ENCODE assay signal across 8 cellular contexts in the genomic region with DNA sequence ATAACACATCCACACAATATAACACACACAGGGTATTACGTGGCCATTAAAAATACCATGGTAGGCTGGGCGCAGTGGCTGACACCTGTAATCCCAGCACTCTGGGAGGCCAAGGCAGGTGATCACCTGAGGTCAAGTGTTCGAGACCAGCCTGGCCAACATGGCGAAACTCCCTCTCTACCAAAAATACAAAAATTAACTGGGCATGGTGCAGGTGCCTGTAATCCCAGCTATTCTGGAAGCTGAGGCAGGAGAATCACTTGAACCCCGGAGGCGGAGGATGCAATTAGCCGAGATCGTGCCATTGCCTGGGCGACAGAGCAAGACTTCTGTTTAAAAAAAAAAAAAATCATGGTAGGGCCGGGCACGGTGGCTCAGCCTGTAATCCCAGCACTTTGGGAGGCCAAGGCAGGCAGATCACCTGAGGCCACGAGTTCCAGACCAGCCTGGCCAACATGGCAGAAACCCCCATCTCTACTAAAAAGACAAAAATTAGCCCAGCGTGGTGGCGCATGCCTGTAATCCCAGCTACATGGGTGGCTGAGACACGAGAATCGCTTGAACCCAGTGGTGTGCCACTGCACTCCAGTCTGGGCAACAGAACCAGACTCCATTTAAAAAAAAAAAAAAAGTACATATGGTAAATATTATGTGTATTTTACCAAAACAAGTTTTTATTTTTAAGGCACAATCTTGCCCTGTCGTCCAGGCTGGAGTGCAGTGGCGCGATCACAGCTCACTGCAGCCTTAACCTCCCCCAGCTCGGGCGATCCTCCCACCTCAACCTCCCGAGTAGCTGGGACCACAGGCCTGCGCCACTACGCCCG. TPM values are rescaled to one million over a fixed set of nuclear protein-coding genes. Genes with fewer than 3 reads are reported as not detected.
DNase-seq lines count a peak whose midpoint lies in the region; ATAC-seq, FAIRE-seq and TF ChIP-seq lines count a peak whose summit lies in the region.

No MANE protein-coding gene starts in this region.

- no peak overlapping the region for H3T11ph ChIP-seq in H9 (ENCODE audit: low read length)

- H3K4me3 ChIP-seq in hepatocyte (peak overlapping the region; percentile 57), small intestine (ENCODE audit: low read depth in 1 of 2, low read length in 2 of 2) (peak overlapping the region; percentile 36 to 56)

- H3K23ac ChIP-seq in H9 (ENCODE audit: insufficient read length, low read depth, low read length), result no peak overlapping the region

- H3K9me3 ChIP-seq in H9 (ENCODE audit: control insufficient read depth, low read depth, low read length) (no peaks in the 10 kb centered on the region), hepatocyte (ENCODE audit: low read depth) (no peaks in the 10 kb centered on the region), small intestine (ENCODE audit: control insufficient read depth, low read depth) (no peaks in the 10 kb centered on the region)

- TF ChIP-seq CTCF in H9 (conservative IDR thresholded peaks at IDR 0.05), result no peak
- TF ChIP-seq CTCF in activated CD8-positive, alpha-beta T cell treated with anti-CD3 and anti-CD28 coated beads for 36 hours (IDR thresholded peaks at IDR 0.05), result no peak
- TF ChIP-seq CTCF in hepatocyte (IDR thresholded peaks at IDR 0.05; ENCODE audit: poor library complexity), result no peak

- no peak for DNase-seq in H9
- no peak for DNase-seq in activated CD8-positive, alpha-beta T cell treated with anti-CD3 and anti-CD28 coated beads for 36 hours
- no peak for DNase-seq in hepatocyte (ENCODE audit: low spot score)
- no peak for DNase-seq in small intestine
- no peak for DNase-seq in islet precursor cell
- DNase-seq in NCI-H1092 (lab: John Stamatoyannopoulos, UW), result no peak
- DNase-seq in amniotic stem cell (lab: John Stamatoyannopoulos, UW), result no peak

- no peak overlapping the region for H3K18ac ChIP-seq in H9 (ENCODE audit: insufficient read length, low read depth, low read length)

- H4K91ac ChIP-seq in H9 (ENCODE audit: insufficient read length, low read depth, low read length), result no peak overlapping the region

- H3K4ac ChIP-seq in H9 (ENCODE audit: low read depth, low read length), result no peak overlapping the region

- no peaks in the 10 kb centered on the region for H3K27me3 ChIP-seq in H9 (ENCODE audit: insufficient read depth, low read length)
- H3K27me3 ChIP-seq in hepatocyte, result no peaks in the 10 kb centered on the region
- H3K27me3 ChIP-seq in small intestine (ENCODE audit: control insufficient read depth in 2 of 2, insufficient read depth in 2 of 2, low read length in 2 of 2), result no peaks in the 10 kb centered on the region

- no peak overlapping the region for H3K14ac ChIP-seq in H9 (ENCODE audit: insufficient read depth, low read length)

- H2AK5ac ChIP-seq in H9 (ENCODE audit: insufficient read length, low read length), result no peak overlapping the region

- H2AFZ ChIP-seq in H9 (ENCODE audit: low read length), result no peak overlapping the region
- H2AFZ ChIP-seq in hepatocyte, result peak overlapping the region; percentile 97

- H3K79me1 ChIP-seq in H9 (ENCODE audit: insufficient read depth, low read depth, low read length, poor library complexity, severe bottlenecking), result no peaks in the 10 kb centered on the region

- H4K20me1 ChIP-seq in H9 (ENCODE audit: control insufficient read depth, insufficient read depth, insufficient read length) (no peaks in the 10 kb centered on the region), hepatocyte (ENCODE audit: insufficient read depth, poor library complexity, severe bottlenecking) (no peaks in the 10 kb centered on the region)

- no peak overlapping the region for H2BK120ac ChIP-seq in H9 (ENCODE audit: low read depth, low read length, poor library complexity, severe bottlenecking)

- peak overlapping the region; percentile 72 for H3K4me2 ChIP-seq in H9 (ENCODE audit: insufficient read depth, insufficient read length, low read length)
- H3K4me2 ChIP-seq in hepatocyte, result peak overlapping the region; percentile 89

- intact Hi-C loops in activated CD8-positive, alpha-beta T cell treated with anti-CD3 and anti-CD28 coated beads for 36 hours (cut with micrococcal nuclease), result loop anchor here (5.0 to 10.0 kb wide), 2 partner anchors 35 to 498 kb away; a partner anchor contains a TSS

- no peak overlapping the region for H2BK15ac ChIP-seq in H9 (ENCODE audit: low read depth, low read length)

- peak overlapping the region in 2 of 3 experiments; percentile 96 to 98; a peak in 5 of 7 replicates for H3K27ac Mint-ChIP-seq in H9
- peak overlapping the region; percentile 89 for H3K27ac Mint-ChIP-seq in activated CD8-positive, alpha-beta T cell treated with anti-CD3 and anti-CD28 coated beads for 36 hours

- H3K79me2 ChIP-seq in H9 (ENCODE audit: insufficient read depth, low read length) (no peaks in the 10 kb centered on the region), hepatocyte (no peaks in the 10 kb centered on the region)

- H3K4me3 Mint-ChIP-seq in H9, result peak overlapping the region; percentile 85 to 88
- peak overlapping the region; percentile 91 for H3K4me3 Mint-ChIP-seq in activated CD8-positive, alpha-beta T cell treated with anti-CD3 and anti-CD28 coated beads for 36 hours

- no peak for ATAC-seq in activated CD8-positive, alpha-beta T cell treated with anti-CD3 and anti-CD28 coated beads for 36 hours
- no peak for ATAC-seq in GM18502 (IDR thresholded peaks at IDR 0.05; ENCODE audit: poor library complexity, unreplicated experiment)

- peaks cover 12% of the 10 kb centered on the region for H3K4me1 ChIP-seq in H9 (ENCODE audit: insufficient read depth, low read length)
- H3K4me1 ChIP-seq in hepatocyte (ENCODE audit: insufficient read depth), result peaks cover 13% of the 10 kb centered on the region
- peaks cover 0 to 5% of the 10 kb centered on the region in 2 donors for H3K4me1 ChIP-seq in small intestine (ENCODE audit: control insufficient read depth in 2 of 2, insufficient read depth in 1 of 2, low read depth in 1 of 2, low read length in 1 of 2)

- no peak overlapping the region for H2BK5ac ChIP-seq in H9 (ENCODE audit: insufficient read length, low read length)

- H3K9ac ChIP-seq in H9 (ENCODE audit: extremely low read depth, insufficient read length, low read length), result peak overlapping the region; percentile 73

- no peaks in the 10 kb centered on the region for H3K27me3 Mint-ChIP-seq in H9 (ENCODE audit: low read depth)
- H3K27me3 Mint-ChIP-seq in activated CD8-positive, alpha-beta T cell treated with anti-CD3 and anti-CD28 coated beads for 36 hours, result no peaks in the 10 kb centered on the region

- H3K23me2 ChIP-seq in H9 (ENCODE audit: insufficient read length, low read depth, low read length, poor library complexity, severe bottlenecking), result peaks cover 9% of the 10 kb centered on the region

- peaks cover 45 to 49% of the 10 kb centered on the region in 2 experiments for H3K4me1 Mint-ChIP-seq in H9
- H3K4me1 Mint-ChIP-seq in activated CD8-positive, alpha-beta T cell treated with anti-CD3 and anti-CD28 coated beads for 36 hours (ENCODE audit: low read depth), result peaks cover 40% of the 10 kb centered on the region

- no peak overlapping the region for H2BK20ac ChIP-seq in H9 (ENCODE audit: low read depth, low read length, poor library complexity, severe bottlenecking)

- H3K27ac ChIP-seq in H9 (ENCODE audit: insufficient read length, low read depth, low read length) (no peak overlapping the region), hepatocyte (peak overlapping the region; percentile 93), small intestine (ENCODE audit: low read depth in 1 of 2, low read length in 1 of 2) (peak overlapping the region; percentile 21 to 83)

- CTCF ChIA-PET in activated CD8-positive, alpha-beta T cell treated with anti-CD3 and anti-CD28 coated beads for 36 hours (lab: Charles Lee), result interaction anchor here (0.6 to 13.9 kb wide), 19 partner anchors 10 to 572 kb away, joined by 3 to 321 read pairs (median 3); a partner anchor contains a TSS

- H4K5ac ChIP-seq in H9 (ENCODE audit: insufficient read length, low read depth, low read length), result no peak overlapping the region

- H3K9me3 Mint-ChIP-seq in H9, result no peaks in the 10 kb centered on the region
- no peaks in the 10 kb centered on the region for H3K9me3 Mint-ChIP-seq in activated CD8-positive, alpha-beta T cell treated with anti-CD3 and anti-CD28 coated beads for 36 hours

- no peak overlapping the region for H4K8ac ChIP-seq in H9 (replicated peaks; ENCODE audit: insufficient read length, low read depth, low read length)

- no peak for FAIRE-seq in small intestine (lab: Jason Lieb, UNC)

- no peak overlapping the region for H2BK12ac ChIP-seq in H9 (ENCODE audit: insufficient read length, low read depth, low read length)

- POLR2A ChIA-PET in activated CD8-positive, alpha-beta T cell treated with anti-CD3 and anti-CD28 coated beads for 36 hours (lab: Charles Lee), result interaction anchor here (0.6 to 4.7 kb wide), 16 partner anchors 25 to 581 kb away, joined by 3 to 58 read pairs (median 5); a partner anchor contains a TSS

- WGBS in H9 (ENCODE audit: extremely low coverage, insufficient read length, low lambda C conversion rate), result no CpG with 5 or more reads among the region's 25 CpGs
- WGBS in hepatocyte (ENCODE audit: low lambda C conversion rate, missing lambda C conversion rate), result 67% methylated on average over 24 of the region's 25 CpGs
- WGBS in small intestine, 3 donors, result 54 to 61% (median 61%) methylated on average over 25 of the region's 25 CpGs

- no peak overlapping the region for H3K56ac ChIP-seq in H9 (ENCODE audit: insufficient read length, low read depth, low read length)

- H3K36me3 ChIP-seq in hepatocyte (replicated peaks; ENCODE audit: insufficient read depth, low read depth), result no peaks in the 10 kb centered on the region
- no peaks in the 10 kb centered on the region for H3K36me3 ChIP-seq in small intestine (ENCODE audit: control insufficient read depth in 2 of 2, insufficient read depth in 2 of 2, low read length in 2 of 2)

- H3K36me3 Mint-ChIP-seq in H9 (ENCODE audit: insufficient read depth in 1 of 3, low read depth in 3 of 3), result no peaks in the 10 kb centered on the region
- H3K36me3 Mint-ChIP-seq in activated CD8-positive, alpha-beta T cell treated with anti-CD3 and anti-CD28 coated beads for 36 hours (ENCODE audit: low read depth), result peaks cover 5% of the 10 kb centered on the region

- H3K9me2 ChIP-seq in hepatocyte (replicated peaks; ENCODE audit: insufficient read depth), result no peaks in the 10 kb centered on the region

RNA-seq across cellular contexts. Expression of a gene that starts 24.0 kb away (rescaled TPM):
- 10.1 and 10.6 TPM in 2 replicates for total RNA-seq in H9 (2021)
- total RNA-seq in activated CD8-positive, alpha-beta T cell treated with anti-CD3 and anti-CD28 coated beads for 36 hours, result 10 to 100 TPM; 37.5 to 39.8 TPM
- total RNA-seq in hepatocyte, result 3.9 and 6.2 TPM in 2 replicates
- 5.1 and 5.8 TPM in 2 replicates for polyA plus RNA-seq in hepatocyte
- 10 to 100 TPM in 1 of 3 donors, 1 to 10 TPM in 2; 1.1 to 10.7 (median 1.1) TPM for polyA plus RNA-seq in small intestine

RNA-seq across cellular contexts. Expression of a gene that starts 37.3 kb away (rescaled TPM):
- total RNA-seq in H9 (2021), result 31.2 and 33.5 TPM in 2 replicates
- 10 to 100 TPM; 25.7 to 28.1 TPM for total RNA-seq in activated CD8-positive, alpha-beta T cell treated with anti-CD3 and anti-CD28 coated beads for 36 hours
- 10.4 and 10.6 TPM in 2 replicates for total RNA-seq in hepatocyte
- 12.2 and 17.4 TPM in 2 replicates for polyA plus RNA-seq in hepatocyte
- polyA plus RNA-seq in small intestine, result 10 to 100 TPM in 2 of 3 donors, 1 to 10 TPM in 1; 9.6 to 18.4 (median 13.6) TPM

RNA-seq across cellular contexts. Expression of a gene that starts 37.5 kb away (rescaled TPM):
- total RNA-seq in H9 (2021), result 52.6 and 61.1 TPM in 2 replicates
- total RNA-seq in activated CD8-positive, alpha-beta T cell treated with anti-CD3 and anti-CD28 coated beads for 36 hours, result 10 to 100 TPM; 51.4 to 54.5 TPM
- 16.6 and 23.5 TPM in 2 replicates for total RNA-seq in hepatocyte
- polyA plus RNA-seq in hepatocyte, result 24.9 and 29.6 TPM in 2 replicates
- polyA plus RNA-seq in small intestine, result 10 to 100 TPM; 17.1 to 37.6 (median 34.0) TPM
